24 cellular contexts compared by ENCODE assay signal in the genomic region with DNA sequence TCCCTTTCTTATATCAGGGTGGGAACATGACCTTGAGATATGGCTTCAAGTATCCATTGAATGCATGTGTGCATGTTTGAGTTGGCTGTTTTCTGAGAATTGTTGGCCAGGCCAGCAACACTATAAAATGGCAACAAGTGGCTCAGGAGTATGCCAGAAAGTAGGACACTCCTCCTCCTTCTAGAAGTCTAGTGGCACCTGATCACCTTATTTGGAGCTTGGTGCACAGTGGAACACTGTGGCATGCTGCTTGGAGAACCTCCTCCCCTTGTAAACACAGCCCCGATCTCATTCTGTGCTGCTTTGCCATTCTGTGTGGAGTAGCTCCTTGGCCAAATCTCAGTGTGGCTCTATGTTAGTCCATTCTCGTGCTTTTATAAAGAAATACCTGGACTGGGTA.
"Had no signal": no experiment of that assay in that cellular context is flagged by ENCODE, and none has a peak within 500 bp of the region (broad histone marks: within the 10 kb centered on the region; RNA-seq: fewer than 3 reads in every experiment).

No MANE protein-coding gene starts in this region.

- FAIRE-seq: HepG2, RCC 7860 had no signal

- H3K4me1 ChIP-seq: SJSA1 had no signal

- ATAC-seq: HepG2 had no signal

- H3K27me3 ChIP-seq: SJSA1 had no signal

- H3K4me3 ChIP-seq: SJSA1, SK-N-MC had no signal

- DNase-seq: IMR-90, Karpas-422, KG1, MM.1S, NCI-H1092 treated with DMSO at 0.1 percent for 48 hours, NCI-H1436, NCI-H187, NCI-H2081, NCI-H2107, NCI-H2171, NCI-H226, NCI-H446, NCI-H510A, NCI-H524 treated with DMSO at 0.1 percent for 48 hours, NCI-H69, NCI-H774, Right ventricle myocardium superior, RPMI8226, SIG-M5, SW 1271 had no signal

- H3K27ac ChIP-seq: SJSA1, SK-N-MC had no signal

- H3K36me3 ChIP-seq: SJSA1 had no signal
